Comparison of ENCODE assay signal across 11 cellular contexts in the genomic region with DNA sequence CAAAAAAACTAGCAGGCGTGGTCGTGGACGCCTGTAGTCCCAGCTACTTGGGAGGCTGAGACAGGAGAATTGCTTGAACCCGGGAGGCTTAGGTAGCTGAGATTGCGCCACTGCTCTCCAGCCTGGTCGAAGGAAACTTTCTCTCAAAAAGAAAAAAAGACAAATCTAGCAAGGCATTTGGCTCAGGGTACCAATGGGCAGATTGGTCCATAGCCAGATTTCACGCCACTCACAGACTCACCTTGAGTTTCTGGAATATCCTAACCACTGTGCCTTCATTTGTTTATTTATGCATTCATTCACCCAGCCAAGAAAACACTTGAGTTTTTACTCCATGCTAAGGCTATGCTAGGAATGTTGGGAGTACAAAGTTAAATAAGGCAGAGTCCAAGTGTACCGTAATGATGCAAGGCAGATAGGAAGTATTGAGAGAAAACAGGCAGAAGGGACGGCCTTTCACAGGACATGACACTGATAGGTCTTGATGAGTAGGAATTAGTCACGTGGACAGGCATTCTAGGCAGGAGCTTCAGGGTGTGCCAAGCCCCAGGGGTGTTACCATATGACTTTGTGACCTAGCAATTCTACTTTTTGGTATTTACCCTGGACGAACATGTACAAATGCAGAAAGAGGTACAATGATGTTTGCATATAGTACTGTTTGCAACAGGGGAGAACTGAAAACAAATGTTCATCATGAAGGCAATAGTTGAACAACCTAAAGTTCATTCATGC. TPM values are rescaled to one million over a fixed set of nuclear protein-coding genes. Genes with fewer than 3 reads are reported as not detected.
DNase-seq lines count a peak whose midpoint lies in the region; ATAC-seq, FAIRE-seq and TF ChIP-seq lines count a peak whose summit lies in the region.
"Had no signal": no experiment of that assay in that cellular context is flagged by ENCODE, and none has a peak within 500 bp of the region (broad histone marks: within the 10 kb centered on the region; RNA-seq: fewer than 3 reads in every experiment).

No MANE protein-coding gene starts in this region.

- H3K4me2 ChIP-seq in PC-3 (ENCODE audit: low read length) (peak overlapping the region; percentile 44), osteoblast (ENCODE audit: insufficient read depth, low read length) (peak overlapping the region; percentile 41)

- intact Hi-C loops in PC-3 (cut with micrococcal nuclease) (no loop called here), esophagus muscularis mucosa (cut with DNase I) (no loop called here)

- no peaks in the 10 kb centered on the region for H3K9me3 ChIP-seq in PC-3 (ENCODE audit: low read length)
- H3K9me3 ChIP-seq in esophagus muscularis mucosa = no peaks in the 10 kb centered on the region
- H3K9me3 ChIP-seq in osteoblast (ENCODE audit: low read depth, low read length) = no peaks in the 10 kb centered on the region

- no peaks in the 10 kb centered on the region for H3F3A ChIP-seq in PC-3 (ENCODE audit: low read length, unreplicated experiment)

- peak; percentile 4 for ATAC-seq in PC-3
- ATAC-seq in HG03571 (IDR thresholded peaks at IDR 0.05; ENCODE audit: unreplicated experiment) = no peak
- no peak for ATAC-seq in GM18870 (IDR thresholded peaks at IDR 0.05; ENCODE audit: unreplicated experiment)

- H3K79me2 ChIP-seq in PC-3 (ENCODE audit: low read length) (peaks cover 23% of the 10 kb centered on the region), osteoblast (ENCODE audit: insufficient read depth, low read length) (no peaks in the 10 kb centered on the region)

- POLR2A ChIA-PET in PC-3 (lab: Charles Lee; ENCODE audit: unreplicated experiment) = no interaction called here

- no peak overlapping the region for H3K9ac ChIP-seq in PC-3 (ENCODE audit: low read length)

- H2AFZ ChIP-seq in PC-3 (ENCODE audit: low read length) = no peak overlapping the region
- H2AFZ ChIP-seq in osteoblast (ENCODE audit: low read length) = no peak overlapping the region

- CTCF ChIA-PET in PC-3 (lab: Charles Lee) = interaction anchor here (0.7 kb wide), 1 partner anchor 27 kb away, joined by 5 read pairs; no protein-coding TSS in a partner anchor

- TF ChIP-seq POLR2A in esophagus muscularis mucosa (IDR thresholded peaks at IDR 0.05; ENCODE audit: low read depth) = no peak

- H3K36me3 ChIP-seq in PC-3 (ENCODE audit: low read depth, low read length) (no peaks in the 10 kb centered on the region), esophagus muscularis mucosa (no peaks in the 10 kb centered on the region), osteoblast (ENCODE audit: insufficient read depth, low read length) (no peaks in the 10 kb centered on the region)

- H4K20me1 ChIP-seq in PC-3 (ENCODE audit: low read length) (no peaks in the 10 kb centered on the region), osteoblast (ENCODE audit: insufficient read depth, low read length) (no peaks in the 10 kb centered on the region)

- no TSS peak for BruUV-seq in PC-3 (replicated peaks; lab: Mats Ljungman, UMichigan)

- in situ Hi-C loops in Caki2 (cut with HindIII; ENCODE audit: low pct_unique_long_range_greater_than_20kb, low sequenced_read_pairs) = no loop called here

- 68% methylated on average over 11 of the region's 11 CpGs for WGBS in esophagus muscularis mucosa

- DNase-seq in Caki2 (ENCODE audit: low read depth) (peak; percentile 89), PC-3 (peak; percentile 86), esophagus muscularis mucosa (ENCODE audit: extremely low spot score) (no peak), osteoblast (ENCODE audit: insufficient read length, low spot score, missing footprints) (peak; percentile 92), frontal cortex (ENCODE audit: low spot score in 2 of 2) (no peak)
- no peak for DNase-seq in stimulated activated CD4-positive, alpha-beta T cell treated with anti-CD3 and anti-CD28 coated beads, Interleukin-15, amount 100 ng/mL, for 24 hours
- DNase-seq: caudate nucleus, GDM1, NCI-H526 had no signal

- no peak for FAIRE-seq in frontal cortex (lab: Jason Lieb, UNC)

- no peak for TF ChIP-seq EP300 in esophagus muscularis mucosa (IDR thresholded peaks at IDR 0.05)

- H3K27ac ChIP-seq in PC-3 (ENCODE audit: low read length) (no peak overlapping the region), esophagus muscularis mucosa (replicated peaks in 1 of 4) (peak overlapping the region; percentile 69 to 97 (median 92)), osteoblast (ENCODE audit: low read depth, low read length) (peak overlapping the region; percentile 30)

- H3K27me3 ChIP-seq in PC-3 (ENCODE audit: low read length) (no peaks in the 10 kb centered on the region), esophagus muscularis mucosa (peaks cover 0 to 5% (median 0%) of the 10 kb centered on the region in 4 donors), osteoblast (ENCODE audit: insufficient read depth, low read length) (no peaks in the 10 kb centered on the region)

- TF ChIP-seq CTCF in PC-3 (conservative IDR thresholded peaks at IDR 0.05; ENCODE audit: low read depth, low read length) = no peak
- TF ChIP-seq CTCF in esophagus muscularis mucosa (IDR thresholded peaks at IDR 0.05) = no peak
- no peak for TF ChIP-seq CTCF in osteoblast (IDR thresholded peaks at IDR 0.05; ENCODE audit: extremely low read depth, low read depth, low read length)

- H3K4me3 ChIP-seq in PC-3 (ENCODE audit: low read length) = no peak overlapping the region
- H3K4me3 ChIP-seq in esophagus muscularis mucosa = no peak overlapping the region
- no peak overlapping the region for H3K4me3 ChIP-seq in osteoblast (ENCODE audit: insufficient read depth, low read length)

- H3K9me2 ChIP-seq in PC-3 (replicated peaks; ENCODE audit: low read length) = no peaks in the 10 kb centered on the region

- peaks cover 25% of the 10 kb centered on the region for H3K4me1 ChIP-seq in PC-3 (ENCODE audit: insufficient read depth, low read length)
- peaks cover 30 to 52% (median 51%) of the 10 kb centered on the region in 4 donors for H3K4me1 ChIP-seq in esophagus muscularis mucosa
- peaks cover 31% of the 10 kb centered on the region for H3K4me1 ChIP-seq in osteoblast (ENCODE audit: insufficient read depth, low read length)

RNA-seq across cellular contexts. Expression of gene PACSIN3, which starts 3.0 kb away (rescaled TPM):
- total RNA-seq in Caki2 (2014; rRNA removed; shearing (Covaris generic); ENCODE audit: low replicate concordance) = 31.9 and 35.9 TPM in 2 replicates
- 83.9 and 129 TPM in 2 replicates for total RNA-seq in PC-3 (2014; rRNA removed)
- 10 to 100 TPM; 43.6 to 89.9 (median 56.0) TPM for total RNA-seq in esophagus muscularis mucosa
- total RNA-seq in osteoblast = 11.2 and 12.7 TPM in 2 replicates
- total RNA-seq in frontal cortex = 2.0 TPM

RNA-seq across cellular contexts. Expression of gene ARFGAP2, which starts 12.6 kb away (rescaled TPM):
- 77.9 and 114 TPM in 2 replicates for total RNA-seq in Caki2 (2014; rRNA removed; shearing (Covaris generic); ENCODE audit: low replicate concordance)
- 97.5 and 125 TPM in 2 replicates for total RNA-seq in PC-3 (2014; rRNA removed)
- total RNA-seq in esophagus muscularis mucosa = 100 to 1,000 TPM in 3 of 4 donors, 10 to 100 TPM in 1; 92.5 to 141 (median 120) TPM
- 104 and 139 TPM in 2 replicates for total RNA-seq in osteoblast
- total RNA-seq in frontal cortex = 110 TPM

RNA-seq across cellular contexts. Expression of gene DDB2, which starts 25.5 kb away (rescaled TPM):
- total RNA-seq in Caki2 (2014; rRNA removed; shearing (Covaris generic); ENCODE audit: low replicate concordance) = 49.6 and 52.1 TPM in 2 replicates
- total RNA-seq in PC-3 (2014; rRNA removed) = 45.4 and 54.5 TPM in 2 replicates
- 10 to 100 TPM; 22.6 to 37.8 (median 25.4) TPM for total RNA-seq in esophagus muscularis mucosa
- 52.5 and 66.6 TPM in 2 replicates for total RNA-seq in osteoblast
- total RNA-seq in frontal cortex = 8.2 TPM

RNA-seq across cellular contexts. Expression of gene ACP2, which starts 59.3 kb away (rescaled TPM):
- 2.8 and 12.3 TPM in 2 replicates for total RNA-seq in Caki2 (2014; rRNA removed; shearing (Covaris generic); ENCODE audit: low replicate concordance)
- total RNA-seq in PC-3 (2014; rRNA removed) = 24.2 and 26.6 TPM in 2 replicates
- total RNA-seq in esophagus muscularis mucosa = 10 to 100 TPM; 19.5 to 42.7 (median 28.6) TPM
- 32.1 and 32.2 TPM in 2 replicates for total RNA-seq in osteoblast
- 21.2 TPM for total RNA-seq in frontal cortex

Comparison
In these comparisons a context has a peak if more than half of its experiments do, and no peak if none do; other contexts are left out.
1. DNase-seq: peak in Caki2 (single experiment), PC-3 (single experiment) and osteoblast (single experiment); none in esophagus muscularis mucosa (single experiment), stimulated activated CD4-positive, alpha-beta T cell treated with anti-CD3 and anti-CD28 coated beads, Interleukin-15, amount 100 ng/mL, for 24 hours (single experiment) and frontal cortex (0 of 2).